8 cellular contexts compared by ENCODE assay signal in the genomic region with DNA sequence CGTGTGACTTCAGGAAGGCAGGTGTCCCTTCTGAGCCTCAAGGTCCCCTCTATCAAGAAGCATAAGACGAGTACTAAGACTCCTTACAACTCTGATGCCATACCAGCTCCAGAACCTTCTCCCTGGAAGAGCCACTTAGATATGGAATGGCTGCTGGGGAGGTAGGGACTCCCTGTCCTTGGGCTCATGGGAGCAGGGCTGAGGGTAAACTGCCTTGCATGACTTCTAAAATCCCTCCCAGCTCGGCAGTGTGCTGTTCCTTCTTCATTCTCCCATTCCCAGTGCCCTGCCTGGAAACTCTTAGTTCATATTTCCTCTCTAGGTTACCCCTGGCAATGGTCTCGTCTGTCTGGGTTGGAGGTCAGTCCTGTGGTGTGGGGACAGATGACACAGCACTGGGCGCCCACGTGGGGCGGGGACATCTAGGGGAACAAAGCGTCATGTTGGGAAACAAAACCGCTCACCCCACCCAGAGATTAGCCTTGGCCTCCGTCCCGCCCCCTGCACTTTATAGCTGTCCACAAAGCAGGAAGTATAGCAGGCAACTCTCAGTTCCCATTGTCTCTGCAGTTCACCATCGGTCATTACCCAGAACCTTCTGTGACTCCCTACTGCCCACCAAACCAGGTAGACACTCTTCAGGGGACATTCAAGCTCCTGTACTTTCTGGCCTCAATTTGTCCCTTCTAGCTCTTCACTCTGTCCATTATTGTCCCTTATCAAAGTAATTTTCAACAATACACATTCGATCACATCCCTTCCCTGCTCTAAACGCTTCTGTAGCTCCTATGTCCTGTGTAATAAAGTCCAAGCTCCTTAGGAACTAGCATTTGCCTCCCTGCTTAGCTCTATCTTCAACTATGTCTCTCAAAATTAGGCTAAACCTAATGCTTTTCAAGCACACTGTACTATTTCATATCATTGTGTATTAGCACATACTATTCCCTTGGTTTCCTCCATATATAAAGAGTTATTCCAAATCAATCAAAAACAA.
DNase-seq lines count a peak whose midpoint lies in the region; ATAC-seq, FAIRE-seq and TF ChIP-seq lines count a peak whose summit lies in the region.

No MANE protein-coding gene starts in this region.

- peaks cover 3 to 19% of the 10 kb centered on the region in 2 experiments for H3K36me3 ChIP-seq in GM12878 (ENCODE audit: control insufficient read depth in 2 of 2, insufficient read depth in 2 of 2, low read length in 1 of 2)
- H3K36me3 ChIP-seq in osteoblast (ENCODE audit: insufficient read depth, low read length), result no peaks in the 10 kb centered on the region

- CTCF ChIA-PET in GM12878 (lab: Yijun Ruan, JAX), result interaction anchor here (0.6 to 4.1 kb wide), 11 partner anchors 11 to 774 kb away, joined by 3 to 33 read pairs (median 4); no protein-coding TSS in a partner anchor
- CTCF ChIA-PET in WTC11 (lab: Charles Lee), result interaction anchor here (0.5 to 2.1 kb wide), 2 partner anchors 31 to 92 kb away, joined by 3 to 6 read pairs; no protein-coding TSS in a partner anchor

- peak; percentile 44 for ATAC-seq in GM19438 (IDR thresholded peaks at IDR 0.05; ENCODE audit: low read depth, unreplicated experiment)
- peak; percentile 29 for ATAC-seq in HG03520 (IDR thresholded peaks at IDR 0.05; ENCODE audit: unreplicated experiment)
- peak; percentile 59 for ATAC-seq in GM12878
- no peak for ATAC-seq in WTC11
- ATAC-seq in HG02571 (IDR thresholded peaks at IDR 0.05; ENCODE audit: unreplicated experiment), result no peak

- RAD21 ChIA-PET in GM12878 (lab: Charles Lee; ENCODE audit: unreplicated experiment), result interaction anchor here (0.7 to 4.1 kb wide), 8 partner anchors 8 to 47 kb away, joined by 3 to 34 read pairs (median 4); no protein-coding TSS in a partner anchor

- POLR2A ChIA-PET in GM12878 (lab: Charles Lee) (interaction anchor here (1.0 to 6.3 kb wide), 8 partner anchors 9 to 22 kb away, joined by 3 to 65 read pairs (median 5); no protein-coding TSS in a partner anchor), WTC11 (lab: Charles Lee) (no interaction called here)

- FAIRE-seq in GM12878 (lab: Jason Lieb, UNC), result no peak

- H3K36me3 Mint-ChIP-seq in WTC11, result no peaks in the 10 kb centered on the region

- no peak for TF ChIP-seq CTCF in GM12878 (IDR thresholded peaks at IDR 0.05 in 2 of 3, conservative IDR thresholded peaks at IDR 0.05 in 1 of 3; ENCODE audit: control insufficient read depth in 2 of 3, extremely low read depth in 1 of 3, insufficient read depth in 1 of 3, low read depth in 3 of 3, low read length in 3 of 3)
- no peak for TF ChIP-seq CTCF in osteoblast (IDR thresholded peaks at IDR 0.05; ENCODE audit: extremely low read depth, low read depth, low read length)
- TF ChIP-seq CTCF in WTC11 (IDR thresholded peaks at IDR 0.05), result no peak

- peaks cover 5% of the 10 kb centered on the region for H3K9me3 Mint-ChIP-seq in WTC11

- H3K4me3 ChIP-seq in GM12878 (no peak overlapping the region), osteoblast (ENCODE audit: insufficient read depth, low read length) (peak overlapping the region; percentile 34)

- no peak overlapping the region for H3K4me3 Mint-ChIP-seq in WTC11

- no peak for TF ChIP-seq POLR2A in GM12878 (IDR thresholded peaks at IDR 0.05; ENCODE audit: low read depth, low read length)

- H3K27ac ChIP-seq in GM12878 (ENCODE audit: control insufficient read depth, insufficient read depth) (peak overlapping the region; percentile 63), osteoblast (ENCODE audit: low read depth, low read length) (peak overlapping the region; percentile 5)

- in situ Hi-C loops in GM12878 (cut with MboI), result no loop called here

- SMC1A ChIA-PET in GM12878 (lab: Charles Lee; ENCODE audit: uncharacterized antibody, unreplicated experiment), result interaction anchor here (1.0 to 4.5 kb wide), 15 partner anchors 10 to 452 kb away, joined by 3 to 54 read pairs (median 4); no protein-coding TSS in a partner anchor

- DNase-seq in GM12878 (ENCODE audit: low read depth, low spot score) (no peak), osteoblast (ENCODE audit: insufficient read length, low spot score, missing footprints) (peak; percentile 89), dermis blood vessel endothelial cell (no peak), DMS53 (lab: John Stamatoyannopoulos, UW) (no peak), WTC11 (ENCODE audit: low spot score) (no peak)

- H4K20me1 ChIP-seq in GM12878 (ENCODE audit: control insufficient read depth, insufficient read depth) (no peaks in the 10 kb centered on the region), osteoblast (ENCODE audit: insufficient read depth, low read length) (no peaks in the 10 kb centered on the region)

- no peak overlapping the region for H3K27ac Mint-ChIP-seq in WTC11

- H3K4me1 ChIP-seq in GM12878 (ENCODE audit: control insufficient read depth, insufficient read depth, low read length), result peaks cover 66% of the 10 kb centered on the region
- peaks cover 11% of the 10 kb centered on the region for H3K4me1 ChIP-seq in osteoblast (ENCODE audit: insufficient read depth, low read length)

- peaks cover 80% of the 10 kb centered on the region for H3K79me2 ChIP-seq in GM12878 (ENCODE audit: control insufficient read depth, insufficient read depth, low read length)
- H3K79me2 ChIP-seq in osteoblast (ENCODE audit: insufficient read depth, low read length), result no peaks in the 10 kb centered on the region

- H3K4me1 Mint-ChIP-seq in WTC11, result peaks cover 27% of the 10 kb centered on the region

- no peak for TF ChIP-seq RAD21 in GM12878 (IDR thresholded peaks at IDR 0.05; ENCODE audit: insufficient read depth, low read depth, low read length)

- 45% methylated on average over 14 of the region's 14 CpGs for WGBS in GM12878 (ENCODE audit: insufficient coverage, insufficient replicate concordance, low lambda C conversion rate, missing lambda C conversion rate)

- H3K4me2 ChIP-seq in GM12878 (ENCODE audit: control insufficient read depth, insufficient read depth), result peak overlapping the region; percentile 5
- H3K4me2 ChIP-seq in osteoblast (ENCODE audit: insufficient read depth, low read length), result peak overlapping the region; percentile 71

- TF ChIP-seq EP300 in GM12878 (IDR thresholded peaks at IDR 0.05; ENCODE audit: borderline replicate concordance in 1 of 2, control insufficient read depth in 1 of 2, low read depth in 2 of 2, low read length in 2 of 2), result no peak

- intact Hi-C loops in GM12878 (cut with micrococcal nuclease; ENCODE audit: unreplicated experiment), result loop anchor here (5.0 kb wide), 1 partner anchor 73 kb away; a partner anchor contains a TSS

- H2AFZ ChIP-seq in GM12878 (ENCODE audit: control insufficient read depth, low read depth, low read length), result no peak overlapping the region
- peak overlapping the region; percentile 85 for H2AFZ ChIP-seq in osteoblast (ENCODE audit: low read length)

- H3K27me3 Mint-ChIP-seq in WTC11 (ENCODE audit: low read depth), result peaks cover 6% of the 10 kb centered on the region

- H3K27me3 ChIP-seq in GM12878 (replicated peaks in 1 of 2; ENCODE audit: control insufficient read depth in 2 of 2, insufficient read depth in 2 of 2, low read length in 1 of 2) (no peaks in the 10 kb centered on the region), osteoblast (ENCODE audit: insufficient read depth, low read length) (no peaks in the 10 kb centered on the region)

- no peak overlapping the region; the same call in 1 of the 2 replicates for H3K9ac ChIP-seq in GM12878 (ENCODE audit: control insufficient read depth, insufficient read depth, low read length)

- H3K9me3 ChIP-seq in GM12878 (replicated peaks; ENCODE audit: control insufficient read depth, insufficient read depth, low read length) (no peaks in the 10 kb centered on the region; the same call in 2 of the 3 replicates), osteoblast (ENCODE audit: low read depth, low read length) (no peaks in the 10 kb centered on the region)

- BruUV-seq in GM12878 (replicated peaks; lab: Mats Ljungman, UMichigan), result no TSS peak

TF ChIP-seq in GM12878, 131 proteins besides CTCF, POLR2A, EP300 and RAD21 (continues in another document):
- TF ChIP-seq EGR1 (IDR thresholded peaks at IDR 0.05; ENCODE audit: borderline replicate concordance in 1 of 2, low read depth in 2 of 2, low read length in 2 of 2) (peak in 1 of 2 experiments; percentile 65; a peak in 1 of 3 replicates), ATF7 (IDR thresholded peaks at IDR 0.05; ENCODE audit: low read depth) (peak; percentile 84)
- TF ChIP-seq, protein P1, sequence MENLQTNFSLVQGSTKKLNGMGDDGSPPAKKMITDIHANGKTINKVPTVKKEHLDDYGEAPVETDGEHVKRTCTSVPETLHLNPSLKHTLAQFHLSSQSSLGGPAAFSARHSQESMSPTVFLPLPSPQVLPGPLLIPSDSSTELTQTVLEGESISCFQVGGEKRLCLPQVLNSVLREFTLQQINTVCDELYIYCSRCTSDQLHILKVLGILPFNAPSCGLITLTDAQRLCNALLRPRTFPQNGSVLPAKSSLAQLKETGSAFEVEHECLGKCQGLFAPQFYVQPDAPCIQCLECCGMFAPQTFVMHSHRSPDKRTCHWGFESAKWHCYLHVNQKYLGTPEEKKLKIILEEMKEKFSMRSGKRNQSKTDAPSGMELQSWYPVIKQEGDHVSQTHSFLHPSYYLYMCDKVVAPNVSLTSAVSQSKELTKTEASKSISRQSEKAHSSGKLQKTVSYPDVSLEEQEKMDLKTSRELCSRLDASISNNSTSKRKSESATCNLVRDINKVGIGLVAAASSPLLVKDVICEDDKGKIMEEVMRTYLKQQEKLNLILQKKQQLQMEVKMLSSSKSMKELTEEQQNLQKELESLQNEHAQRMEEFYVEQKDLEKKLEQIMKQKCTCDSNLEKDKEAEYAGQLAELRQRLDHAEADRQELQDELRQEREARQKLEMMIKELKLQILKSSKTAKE (IDR thresholded peaks at IDR 0.05; ENCODE audit: low read depth, poor library complexity, severe bottlenecking), result peak; percentile 72

TF ChIP-seq in WTC11, 78 proteins besides CTCF, POLR2A, EP300 and RAD21 (continues in another document):
- TF ChIP-seq ZBTB21 (CRISPR knock-in tag; IDR thresholded peaks at IDR 0.05; ENCODE audit: borderline replicate concordance) (no peak), NR1H2 (CRISPR knock-in tag; IDR thresholded peaks at IDR 0.05) (no peak), ZNF263 (CRISPR knock-in tag; IDR thresholded peaks at IDR 0.05; ENCODE audit: low read depth) (no peak), MYBL2 (CRISPR knock-in tag; IDR thresholded peaks at IDR 0.05) (no peak), ZNF219 (CRISPR knock-in tag; IDR thresholded peaks at IDR 0.05; ENCODE audit: borderline replicate concordance) (no peak)
- TF ChIP-seq, protein P2, sequence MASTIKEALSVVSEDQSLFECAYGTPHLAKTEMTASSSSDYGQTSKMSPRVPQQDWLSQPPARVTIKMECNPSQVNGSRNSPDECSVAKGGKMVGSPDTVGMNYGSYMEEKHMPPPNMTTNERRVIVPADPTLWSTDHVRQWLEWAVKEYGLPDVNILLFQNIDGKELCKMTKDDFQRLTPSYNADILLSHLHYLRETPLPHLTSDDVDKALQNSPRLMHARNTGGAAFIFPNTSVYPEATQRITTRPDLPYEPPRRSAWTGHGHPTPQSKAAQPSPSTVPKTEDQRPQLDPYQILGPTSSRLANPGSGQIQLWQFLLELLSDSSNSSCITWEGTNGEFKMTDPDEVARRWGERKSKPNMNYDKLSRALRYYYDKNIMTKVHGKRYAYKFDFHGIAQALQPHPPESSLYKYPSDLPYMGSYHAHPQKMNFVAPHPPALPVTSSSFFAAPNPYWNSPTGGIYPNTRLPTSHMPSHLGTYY (CRISPR knock-in tag; IDR thresholded peaks at IDR 0.05), result no peak

Comparison
In these comparisons a context has a peak if more than half of its experiments do, and no peak if none do; other contexts are left out.
1. ATAC-seq: peak in GM19438 (single experiment), HG03520 (single experiment) and GM12878 (single experiment); none in WTC11 (single experiment) and HG02571 (single experiment).